In the genomic region with DNA sequence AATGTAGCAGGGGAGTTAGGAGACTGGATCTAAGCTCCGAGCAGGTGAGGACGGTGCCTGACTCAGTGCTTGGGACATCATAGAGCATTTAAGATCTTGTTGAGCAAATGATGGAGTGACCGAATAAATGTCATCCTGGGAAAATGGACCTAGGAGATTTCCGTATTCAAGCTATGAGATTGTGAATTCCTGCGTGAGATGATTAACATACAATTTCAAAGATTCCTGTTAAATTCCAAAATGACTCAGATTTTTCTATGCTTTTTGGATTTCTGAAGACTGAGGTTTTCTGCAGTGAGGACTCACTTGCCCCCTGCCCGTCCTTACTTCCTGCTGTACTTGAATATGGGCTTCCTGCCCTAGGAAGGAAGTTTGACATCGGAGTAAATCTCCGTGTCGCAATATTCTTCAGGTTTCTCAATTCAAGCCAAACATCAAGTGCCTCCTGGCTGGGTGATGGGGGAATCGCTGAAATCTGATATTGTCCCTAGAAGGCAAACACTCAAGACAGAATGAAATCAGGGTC, we compare ENCODE assay signal across 8 cellular contexts. TPM values are rescaled to one million over a fixed set of nuclear protein-coding genes. Genes with fewer than 3 reads are reported as not detected.
DNase-seq lines count a peak whose midpoint lies in the region; ATAC-seq and TF ChIP-seq lines count a peak whose summit lies in the region.

No MANE protein-coding gene starts in this region.

- H3K27ac ChIP-seq in CD4-positive, alpha-beta T cell (ENCODE audit: low read depth, low read length), result peak overlapping the region; percentile 87
- no peak overlapping the region for H3K27ac ChIP-seq in WERI-Rb-1

- no peaks in the 10 kb centered on the region for H3K9me3 Mint-ChIP-seq in CD4-positive, alpha-beta T cell
- no peaks in the 10 kb centered on the region for H3K9me3 Mint-ChIP-seq in chondrocyte (ENCODE audit: low read depth)
- no peaks in the 10 kb centered on the region for H3K9me3 Mint-ChIP-seq in osteocyte (ENCODE audit: unreplicated experiment)

- POLR2A ChIA-PET in CD4-positive, alpha-beta T cell (lab: Charles Lee), result interaction anchor here (1.1 to 3.8 kb wide), 2 partner anchors 11 to 1072 kb away, joined by 4 to 71 read pairs; partner anchors contain the start of gene DYNLT1

- TF ChIP-seq CTCF in CD4-positive, alpha-beta T cell (IDR thresholded peaks at IDR 0.05), result no peak
- no peak for TF ChIP-seq CTCF in chondrocyte (IDR thresholded peaks at IDR 0.05)
- no peak for TF ChIP-seq CTCF in osteocyte (IDR thresholded peaks at IDR 0.05)
- TF ChIP-seq CTCF in WERI-Rb-1 (IDR thresholded peaks at IDR 0.05; ENCODE audit: low read depth, low read length), result no peak

- H3K36me3 ChIP-seq in WERI-Rb-1, result no peaks in the 10 kb centered on the region

- peak overlapping the region; percentile 97 for H3K27ac Mint-ChIP-seq in CD4-positive, alpha-beta T cell
- H3K27ac Mint-ChIP-seq in chondrocyte (ENCODE audit: unreplicated experiment) (peak overlapping the region; percentile 91), osteocyte (ENCODE audit: unreplicated experiment) (no peak overlapping the region)

- peak overlapping the region; percentile 78 for H3K4me3 Mint-ChIP-seq in CD4-positive, alpha-beta T cell
- H3K4me3 Mint-ChIP-seq in chondrocyte (ENCODE audit: unreplicated experiment) (no peak overlapping the region), osteocyte (ENCODE audit: unreplicated experiment) (no peak overlapping the region)

- H3K9me3 ChIP-seq in CD4-positive, alpha-beta T cell (ENCODE audit: control insufficient read depth, low read length), result no peaks in the 10 kb centered on the region
- peaks cover 3% of the 10 kb centered on the region for H3K9me3 ChIP-seq in WERI-Rb-1 (ENCODE audit: severe bottlenecking)

- no peak overlapping the region for H3K4me3 ChIP-seq in WERI-Rb-1 (ENCODE audit: low read depth, low read length)

- CTCF ChIA-PET in CD4-positive, alpha-beta T cell (lab: Charles Lee), result interaction anchor here (1.5 kb wide), 1 partner anchor 36 kb away, joined by 6 read pairs; no protein-coding TSS in a partner anchor

- H3K27me3 Mint-ChIP-seq in CD4-positive, alpha-beta T cell, result no peaks in the 10 kb centered on the region
- H3K27me3 Mint-ChIP-seq in chondrocyte (ENCODE audit: low read depth) (no peaks in the 10 kb centered on the region), osteocyte (ENCODE audit: unreplicated experiment) (no peaks in the 10 kb centered on the region)

- ATAC-seq in CD4-positive, alpha-beta T cell (ENCODE audit: poor library complexity), result no peak
- ATAC-seq in HG03139 (IDR thresholded peaks at IDR 0.05; ENCODE audit: unreplicated experiment), result no peak

- peaks cover 66% of the 10 kb centered on the region for H3K4me1 Mint-ChIP-seq in CD4-positive, alpha-beta T cell (ENCODE audit: low read depth)
- peaks cover 21% of the 10 kb centered on the region for H3K4me1 Mint-ChIP-seq in chondrocyte (ENCODE audit: low read depth)
- H3K4me1 Mint-ChIP-seq in osteocyte (ENCODE audit: unreplicated experiment), result peaks cover 11% of the 10 kb centered on the region

- H3K36me3 Mint-ChIP-seq in CD4-positive, alpha-beta T cell (ENCODE audit: low read depth), result peaks cover 15% of the 10 kb centered on the region
- H3K36me3 Mint-ChIP-seq in chondrocyte (ENCODE audit: low read depth), result no peaks in the 10 kb centered on the region
- no peaks in the 10 kb centered on the region for H3K36me3 Mint-ChIP-seq in osteocyte (ENCODE audit: unreplicated experiment)

- no peak for DNase-seq in CD4-positive, alpha-beta T cell
- DNase-seq in NCI-H524 (lab: John Stamatoyannopoulos, UW) (peak; percentile 88 to 90), chondrocyte (ENCODE audit: low spot score) (no peak), myocyte (ENCODE audit: low read depth) (peak; percentile 50), osteocyte (ENCODE audit: extremely low spot score, unreplicated experiment) (no peak), WERI-Rb-1 (no peak)
- DNase-seq in effector CD4-positive, alpha-beta T cell, result no peak

- intact Hi-C loops in CD4-positive, alpha-beta T cell (cut with DNase I, micrococcal nuclease), result loop anchor here (5.0 to 10.0 kb wide), 3 partner anchors 37 to 197 kb away; partner anchors contain the start of gene TMEM181 (in 1 of the 2)

- H3K27me3 ChIP-seq in CD4-positive, alpha-beta T cell (ENCODE audit: control insufficient read depth, insufficient read depth, low read length), result no peaks in the 10 kb centered on the region
- H3K27me3 ChIP-seq in WERI-Rb-1 (ENCODE audit: insufficient read depth, low read depth, severe bottlenecking), result no peaks in the 10 kb centered on the region

RNA-seq across cellular contexts. Expression of gene SYTL3, which starts 5.2 kb away (rescaled TPM):
- 10 to 100 TPM; 41.2 to 42.7 TPM for total RNA-seq in CD4-positive, alpha-beta T cell
- total RNA-seq in chondrocyte (0.58 to 1.6 TPM (median 1.4 TPM) in 3 replicates), myocyte (6.9 and 7.1 TPM in 2 replicates), osteocyte (0.31 and 0.48 TPM in 2 replicates)
- polyA plus RNA-seq in myocyte (2012), result 2.0 TPM

RNA-seq across cellular contexts. Expression of gene DYNLT1, which starts 10.5 kb away (rescaled TPM):
- total RNA-seq in CD4-positive, alpha-beta T cell, result 100 to 1,000 TPM; 170 to 182 TPM
- total RNA-seq in chondrocyte, result 153 to 171 TPM (median 170 TPM) in 3 replicates
- total RNA-seq in myocyte, result 57.3 and 84.8 TPM in 2 replicates
- polyA plus RNA-seq in myocyte (2012), result 238 TPM
- total RNA-seq in osteocyte, result 116 and 118 TPM in 2 replicates

Comparison
In these comparisons a context has a peak if more than half of its experiments do, and no peak if none do; other contexts are left out.
1. DNase-seq: peak in NCI-H524 (2 of 2) and myocyte (single experiment); none in CD4-positive, alpha-beta T cell (0 of 10), chondrocyte (single experiment), osteocyte (single experiment), WERI-Rb-1 (single experiment) and effector CD4-positive, alpha-beta T cell (single experiment).